14 cellular contexts compared by ENCODE assay signal in the genomic region with DNA sequence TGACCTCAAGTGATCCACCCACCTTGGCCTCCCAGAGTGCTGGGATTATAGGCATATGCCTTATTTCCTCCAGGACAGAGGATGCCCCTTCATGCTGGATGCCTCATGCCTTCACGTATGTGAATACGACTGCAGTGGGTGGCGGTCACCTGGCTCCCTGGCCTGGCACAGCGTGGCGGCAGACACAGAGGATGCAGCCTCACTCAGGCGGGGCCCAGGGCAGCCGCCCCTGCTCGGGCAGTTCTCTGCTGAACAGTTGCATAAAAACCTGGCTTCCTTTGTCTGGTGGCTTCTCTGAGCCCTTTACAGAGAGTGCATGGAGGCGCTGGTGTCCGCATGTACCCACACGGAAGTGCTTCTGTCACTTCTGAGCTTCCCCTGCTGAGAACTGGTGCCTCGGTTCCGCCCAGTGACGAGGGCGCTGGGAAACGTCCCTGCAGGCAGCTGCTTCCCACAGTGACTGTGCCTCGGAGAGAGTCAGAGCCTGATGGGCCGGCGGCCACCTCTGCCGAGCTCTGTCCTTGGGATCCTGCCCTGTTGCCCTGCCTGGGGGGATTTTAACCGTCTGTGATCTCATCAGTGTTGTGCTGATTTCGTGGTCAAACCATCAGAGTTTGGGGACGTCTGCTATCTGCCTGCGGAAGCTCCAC.
DNase-seq lines count a peak whose midpoint lies in the region; ATAC-seq and TF ChIP-seq lines count a peak whose summit lies in the region.
"Had no signal": no experiment of that assay in that cellular context is flagged by ENCODE, and none has a peak within 500 bp of the region (broad histone marks: within the 10 kb centered on the region; RNA-seq: fewer than 3 reads in every experiment).

No MANE protein-coding gene starts in this region.

- no peak for TF ChIP-seq CTCF in A673 (conservative IDR thresholded peaks at IDR 0.05; ENCODE audit: low read depth, low read length)

- no peaks in the 10 kb centered on the region for H3K27me3 ChIP-seq in A673 (replicated peaks; ENCODE audit: insufficient read depth, low read depth, low read length, poor library complexity)
- H3K27me3 ChIP-seq: ovary had no signal

- H3K4me3 ChIP-seq in A673 (ENCODE audit: low read depth, low read length, poor library complexity, severe bottlenecking) = no peak overlapping the region
- H3K4me3 ChIP-seq: left lung, ovary had no signal

- no peaks in the 10 kb centered on the region for H3K9me3 ChIP-seq in A673 (ENCODE audit: low read depth, low read length, poor library complexity, severe bottlenecking)
- H3K9me3 ChIP-seq: left lung, ovary had no signal

- intact Hi-C loops in A673 (cut with micrococcal nuclease; ENCODE audit: unreplicated experiment) = no loop called here

- peak; percentile 15 for ATAC-seq in esophagus mucosa
- ATAC-seq in HG03175 (IDR thresholded peaks at IDR 0.05; ENCODE audit: unreplicated experiment) = no peak
- no peak for ATAC-seq in GM21423 (IDR thresholded peaks at IDR 0.05; ENCODE audit: unreplicated experiment)
- ATAC-seq: left lung; PC-3; stimulated activated effector memory CD8-positive, alpha-beta T cell treated with anti-CD3 and anti-CD28 coated beads, Interleukin-12 subunit alpha, Interleukin-12 subunit beta, amount 100 ng/mL, for 72 hours had no signal

- CTCF ChIA-PET in A673 (lab: Charles Lee) = no interaction called here

- no TSS peak for BruUV-seq in A673 (replicated peaks; lab: Mats Ljungman, UMichigan)

- no peak overlapping the region for H3K27ac ChIP-seq in A673 (ENCODE audit: low read depth, low read length, poor library complexity, severe bottlenecking)
- H3K27ac ChIP-seq: left lung, ovary had no signal

- H3K36me3 ChIP-seq in A673 (ENCODE audit: insufficient read depth, low read length, poor library complexity, severe bottlenecking) = no peaks in the 10 kb centered on the region
- H3K36me3 ChIP-seq: left lung, ovary had no signal

- DNase-seq in A673 (ENCODE audit: low spot score) (peak; percentile 45), ELR (ENCODE audit: low read depth) (peak; percentile 35), mesenteric fat pad (ENCODE audit: low spot score) (peak; percentile 89), cerebellum (ENCODE audit: low spot score) (no peak), NCI-H2171 (lab: John Stamatoyannopoulos, UW) (no peak)
- DNase-seq: activated CD4-positive, alpha-beta T cell treated with anti-CD3 and anti-CD28 coated beads, Interleukin-2, amount 50 U/mL, for 48 hours; NCI-H2171 treated with DMSO at 0.1 percent for 48 hours; PC-3 had no signal

- POLR2A ChIA-PET in A673 (lab: Charles Lee; ENCODE audit: low non-redundant PET) = no interaction called here

- peaks cover 19% of the 10 kb centered on the region for H3K4me1 ChIP-seq in A673 (ENCODE audit: insufficient read depth, low read length, poor library complexity, severe bottlenecking)

Comparison
In these comparisons a context has a peak if more than half of its experiments do, and no peak if none do; other contexts are left out.
1. DNase-seq: peak in A673 (single experiment), ELR (single experiment) and mesenteric fat pad (single experiment); none in cerebellum (single experiment) and NCI-H2171 (single experiment).